ENCODE assay signal across 18 cellular contexts in the genomic region with DNA sequence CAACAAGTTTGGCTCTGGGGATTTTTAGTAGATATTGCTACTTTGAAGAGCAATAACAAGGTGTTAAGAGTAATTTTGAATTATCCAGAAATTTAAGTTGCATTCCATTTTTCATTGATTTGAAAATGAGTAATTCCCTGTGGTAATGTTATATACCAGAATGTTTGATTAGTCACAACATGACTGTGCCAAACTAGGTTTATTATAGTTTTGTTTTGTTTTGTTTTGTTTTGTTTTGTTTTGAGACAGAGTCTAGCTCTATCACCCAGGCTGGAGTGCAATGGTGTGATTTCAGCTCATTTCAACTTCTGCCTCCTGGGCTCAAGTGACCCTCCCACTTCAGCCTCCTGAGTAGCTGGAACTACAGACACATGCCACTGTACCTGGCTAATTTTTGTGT.
"Had no signal": no experiment of that assay in that cellular context is flagged by ENCODE, and none has a peak within 500 bp of the region (broad histone marks: within the 10 kb centered on the region; RNA-seq: fewer than 3 reads in every experiment).

No MANE protein-coding gene starts in this region.

- H3K9me3 ChIP-seq: body of pancreas, gastroesophageal sphincter, ovary had no signal

- H2AFZ ChIP-seq: neural progenitor cell had no signal

- H3K27me3 Mint-ChIP-seq: activated naive CD8-positive, alpha-beta T cell; naive B cell; stimulated activated memory B cell treated with anti-CD40 and anti-IgM and Interleukin-4, amounts not matched to agents 10 μg/mL and 1 μg/mL and 100 μg/mL, for 72 hours had no signal

- ATAC-seq: body of pancreas; gastroesophageal sphincter; left lobe of liver; stimulated activated memory B cell treated with anti-CD40 and anti-IgM and Interleukin-4, amounts not matched to agents 10 μg/mL and 1 μg/mL and 100 μg/mL, for 72 hours had no signal

- H3K27ac ChIP-seq: body of pancreas, gastroesophageal sphincter, neural progenitor cell, ovary had no signal

- H3K36me3 ChIP-seq: neural progenitor cell, ovary had no signal

- H3K4me3 ChIP-seq: body of pancreas, gastroesophageal sphincter, neural progenitor cell, ovary had no signal

- H3K4me1 Mint-ChIP-seq: neural progenitor cell; stimulated activated memory B cell treated with anti-CD40 and anti-IgM and Interleukin-4, amounts not matched to agents 10 μg/mL and 1 μg/mL and 100 μg/mL, for 72 hours had no signal

- H3K9me3 Mint-ChIP-seq: naive B cell; neural progenitor cell; stimulated activated memory B cell treated with anti-CD40 and anti-IgM and Interleukin-4, amounts not matched to agents 10 μg/mL and 1 μg/mL and 100 μg/mL, for 72 hours had no signal

- H3K9ac ChIP-seq: neural progenitor cell had no signal

- H3K4me1 ChIP-seq: body of pancreas, gastroesophageal sphincter, neural progenitor cell had no signal

- H3K27me3 ChIP-seq: body of pancreas, gastroesophageal sphincter, neural progenitor cell, ovary had no signal

- H3K4me3 Mint-ChIP-seq: activated naive CD8-positive, alpha-beta T cell; naive B cell; neural progenitor cell; stimulated activated memory B cell treated with anti-CD40 and anti-IgM and Interleukin-4, amounts not matched to agents 10 μg/mL and 1 μg/mL and 100 μg/mL, for 72 hours had no signal

- H3K4me2 ChIP-seq: neural progenitor cell had no signal

- DNase-seq: activated CD4-positive, alpha-beta T cell treated with anti-CD3 and anti-CD28 coated beads, Interleukin-2, amount 50 U/mL, for 48 hours; activated CD4-positive, CD25-positive, alpha-beta regulatory T cell treated with anti-CD3 and anti-CD28 coated beads, Interleukin-2, amount 50 U/mL, for 72 hours; activated effector memory CD4-positive, alpha-beta T cell treated with anti-CD3 and anti-CD28 coated beads, Interleukin-2, amount 50 U/mL, for 16 hours; activated T-cell treated with anti-CD3 and anti-CD28 coated beads, Interleukin-2, amount 50 U/mL, for 1 hour; amygdala; body of pancreas; cortex of kidney; effector CD4-positive, alpha-beta T cell; islet precursor cell; naive B cell; ovary; stimulated activated CD4-positive, alpha-beta T cell treated with anti-CD3 and anti-CD28 coated beads, Interleukin-12 subunit alpha, Interleukin-12 subunit beta, amount 100 ng/mL, for 4 hours; T-helper 9 cell had no signal

- H3K27ac Mint-ChIP-seq: activated naive CD8-positive, alpha-beta T cell; neural progenitor cell; stimulated activated memory B cell treated with anti-CD40 and anti-IgM and Interleukin-4, amounts not matched to agents 10 μg/mL and 1 μg/mL and 100 μg/mL, for 72 hours had no signal
